In the genomic region with DNA sequence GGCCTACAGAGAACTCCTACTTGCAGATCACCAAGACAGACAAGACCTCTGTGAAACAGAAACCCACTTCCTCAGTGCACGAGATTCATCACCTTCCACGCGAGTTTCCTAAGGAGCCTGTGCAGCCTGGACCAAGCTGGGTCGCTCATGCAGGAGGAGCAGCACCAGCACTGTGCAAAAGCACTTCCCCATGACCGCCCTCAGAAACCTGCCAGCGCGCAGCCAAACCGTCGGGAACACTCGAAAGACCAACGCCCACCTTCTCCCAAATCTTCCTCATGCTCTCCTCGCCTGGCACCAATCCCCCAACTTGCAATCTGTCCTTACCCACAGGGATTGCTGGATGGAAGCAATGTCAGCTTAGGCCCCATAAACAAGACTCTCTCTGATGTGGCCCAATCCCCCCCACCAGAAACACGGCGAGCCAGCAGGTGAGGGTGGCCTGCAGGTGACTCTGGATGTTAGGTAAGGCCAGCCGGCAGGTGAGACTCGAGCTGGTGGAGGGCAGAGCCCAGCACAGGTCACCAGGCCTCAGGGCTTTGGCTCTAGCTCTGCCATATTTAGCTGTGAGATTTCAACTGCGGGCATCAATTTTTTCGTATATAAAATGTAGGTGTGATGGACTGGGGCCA, we compare ENCODE assay signal across 21 cellular contexts.
A peak's percentile ranks its signal among the peaks of the same experiment; 100 is the strongest.
DNase-seq lines count a peak whose midpoint lies in the region; ATAC-seq, FAIRE-seq and TF ChIP-seq lines count a peak whose summit lies in the region.
"Had no signal": no experiment of that assay in that cellular context is flagged by ENCODE, and none has a peak within 500 bp of the region (broad histone marks: within the 10 kb centered on the region; RNA-seq: fewer than 3 reads in every experiment).

No MANE protein-coding gene starts in this region.

- peak overlapping the region; percentile 2; the same call in 1 of the 2 replicates for H3K4me2 ChIP-seq in SK-N-SH
- H3K4me2 ChIP-seq: BLaER1 had no signal

- H3K4me1 Mint-ChIP-seq in stimulated activated memory B cell treated with anti-CD40 and anti-IgM and Interleukin-4, amounts not matched to agents 10 μg/mL and 1 μg/mL and 100 μg/mL, for 72 hours = no peaks in the 10 kb centered on the region
- H3K4me1 Mint-ChIP-seq: nephron had no signal

- H3K9me3 ChIP-seq in SK-N-SH = no peaks in the 10 kb centered on the region
- no peaks in the 10 kb centered on the region for H3K9me3 ChIP-seq in muscle layer of colon (ENCODE audit: low read length)
- H3K9me3 ChIP-seq: BLaER1 had no signal

- H3K27ac Mint-ChIP-seq in stimulated activated memory B cell treated with anti-CD40 and anti-IgM and Interleukin-4, amounts not matched to agents 10 μg/mL and 1 μg/mL and 100 μg/mL, for 72 hours = no peak overlapping the region
- H3K27ac Mint-ChIP-seq: nephron had no signal

- no peak overlapping the region for H3K4me3 Mint-ChIP-seq in stimulated activated memory B cell treated with anti-CD40 and anti-IgM and Interleukin-4, amounts not matched to agents 10 μg/mL and 1 μg/mL and 100 μg/mL, for 72 hours
- H3K4me3 Mint-ChIP-seq: nephron had no signal

- H3K36me3 Mint-ChIP-seq in stimulated activated memory B cell treated with anti-CD40 and anti-IgM and Interleukin-4, amounts not matched to agents 10 μg/mL and 1 μg/mL and 100 μg/mL, for 72 hours = no peaks in the 10 kb centered on the region

- H3K27ac ChIP-seq in SK-N-SH (ENCODE audit: low read depth in 2 of 2, low read length in 1 of 2) (peak overlapping the region in 1 of 2 experiments; percentile 64; a peak in 2 of 4 replicates), muscle layer of colon (ENCODE audit: low read depth, low read length) (peak overlapping the region; percentile 29), temporal lobe (ENCODE audit: low read depth, low read length) (peak overlapping the region; percentile 6)
- H3K27ac ChIP-seq: 22Rv1, BLaER1 had no signal

- POLR2A ChIA-PET in SK-N-SH (lab: Yijun Ruan, JAX) = interaction anchor here (1.0 kb wide), 1 partner anchor 9 kb away, joined by 4 read pairs; no protein-coding TSS in a partner anchor

- H2AFZ ChIP-seq in SK-N-SH (ENCODE audit: low read depth) = no peak overlapping the region

- TF ChIP-seq CTCF in SK-N-SH (IDR thresholded peaks at IDR 0.05) = no peak
- no peak for TF ChIP-seq CTCF in bronchial epithelial cell (IDR thresholded peaks at IDR 0.05; ENCODE audit: insufficient read depth, low read length, severe bottlenecking)

- peak; percentile 43 for FAIRE-seq in bronchial epithelial cell (lab: Jason Lieb, UNC)
- FAIRE-seq: colon, endothelial cell of umbilical vein, GM18507 had no signal

- no peaks in the 10 kb centered on the region for H3K27me3 Mint-ChIP-seq in stimulated activated memory B cell treated with anti-CD40 and anti-IgM and Interleukin-4, amounts not matched to agents 10 μg/mL and 1 μg/mL and 100 μg/mL, for 72 hours

- CTCF ChIA-PET in SK-N-SH (lab: Yijun Ruan, JAX) = interaction anchor here (1.0 to 1.5 kb wide), 6 partner anchors 9 to 95 kb away, joined by 3 to 7 read pairs (median 4); no protein-coding TSS in a partner anchor

- H3K4me1 ChIP-seq in SK-N-SH (ENCODE audit: control insufficient read depth in 1 of 2, insufficient read depth in 2 of 2, low read depth in 1 of 2, low read length in 1 of 2) (peaks cover 0 to 11% of the 10 kb centered on the region in 2 experiments; a peak in 3 of 4 replicates), muscle layer of colon (ENCODE audit: insufficient read depth, low read length) (peaks cover 26% of the 10 kb centered on the region)
- H3K4me1 ChIP-seq: BLaER1 had no signal

- 93% methylated on average over 18 of the region's 18 CpGs for WGBS in SK-N-SH (ENCODE audit: low lambda C conversion rate)

- ATAC-seq in SK-N-SH treated with all-trans-retinoic acid at 6 μM for 48 hours = no peak
- no peak for ATAC-seq in stimulated activated memory B cell treated with anti-CD40 and anti-IgM and Interleukin-4, amounts not matched to agents 10 μg/mL and 1 μg/mL and 100 μg/mL, for 72 hours

- H3K27me3 ChIP-seq in SK-N-SH (ENCODE audit: insufficient read depth) (no peaks in the 10 kb centered on the region), bronchial epithelial cell (ENCODE audit: control insufficient read depth, insufficient read depth, low read length) (no peaks in the 10 kb centered on the region), muscle layer of colon (ENCODE audit: control insufficient read depth in 1 of 2, insufficient read depth in 2 of 2, low read length in 2 of 2) (no peaks in the 10 kb centered on the region)
- H3K27me3 ChIP-seq: BLaER1 had no signal

- no peak overlapping the region for H3K9ac ChIP-seq in SK-N-SH
- no peak overlapping the region for H3K9ac ChIP-seq in muscle layer of colon (ENCODE audit: low read length)
- H3K9ac ChIP-seq: BLaER1 had no signal

- DNase-seq in SK-N-SH (no peak), bronchial epithelial cell (ENCODE audit: low read depth) (no peak), SKM-1 (lab: John Stamatoyannopoulos, UW; ENCODE audit: unreplicated experiment) (no peak), amniotic stem cell (lab: John Stamatoyannopoulos, UW) (no peak)
- DNase-seq: activated CD4-positive, alpha-beta T cell treated with anti-CD3 and anti-CD28 coated beads, Interleukin-2, amount 50 U/mL, for 4 hours; activated gamma-delta T cell treated with Interleukin-2 at 50 U/mL for 16 hours; activated T-cell treated with anti-CD3 and anti-CD28 coated beads for 4 hours; Calu3; NCI-H1105; NCI-H524 treated with DMSO at 0.1 percent for 48 hours; SHP77 treated with DMSO at 0.1 percent for 48 hours had no signal

- H3F3A ChIP-seq in SK-N-SH (replicated peaks; ENCODE audit: insufficient read depth) = peaks cover 16% of the 10 kb centered on the region

- peaks cover 4% of the 10 kb centered on the region; the same call in 1 of the 2 replicates for H3K79me2 ChIP-seq in SK-N-SH (ENCODE audit: insufficient read depth)

- no peak overlapping the region for H3K4me3 ChIP-seq in SK-N-SH (ENCODE audit: low read depth in 2 of 2, low read length in 1 of 2)
- H3K4me3 ChIP-seq in bronchial epithelial cell (ENCODE audit: low read depth, low read length) = no peak overlapping the region
- no peak overlapping the region for H3K4me3 ChIP-seq in muscle layer of colon (ENCODE audit: low read depth in 1 of 2, low read length in 2 of 2)
- H3K4me3 ChIP-seq: BLaER1 had no signal

- no peak for TF ChIP-seq EP300 in SK-N-SH (IDR thresholded peaks at IDR 0.05; ENCODE audit: borderline replicate concordance in 1 of 2, low read depth in 1 of 2, low read length in 1 of 2)

- H4K20me1 ChIP-seq in SK-N-SH (ENCODE audit: insufficient read depth) = no peaks in the 10 kb centered on the region

- TF ChIP-seq RAD21 in SK-N-SH (IDR thresholded peaks at IDR 0.05; ENCODE audit: low read length) = no peak

- no peaks in the 10 kb centered on the region for H3K9me2 ChIP-seq in SK-N-SH

- H3K9me3 Mint-ChIP-seq in stimulated activated memory B cell treated with anti-CD40 and anti-IgM and Interleukin-4, amounts not matched to agents 10 μg/mL and 1 μg/mL and 100 μg/mL, for 72 hours = no peaks in the 10 kb centered on the region
- H3K9me3 Mint-ChIP-seq: nephron had no signal

- peaks cover 61 to 69% of the 10 kb centered on the region in 2 experiments for H3K36me3 ChIP-seq in SK-N-SH (replicated peaks in 1 of 2; ENCODE audit: control insufficient read depth in 1 of 2, insufficient read depth in 2 of 2, low read length in 1 of 2)
- H3K36me3 ChIP-seq in bronchial epithelial cell (ENCODE audit: control insufficient read depth, insufficient read depth, low read length) = peaks cover 8% of the 10 kb centered on the region
- peaks cover 73% of the 10 kb centered on the region for H3K36me3 ChIP-seq in muscle layer of colon (ENCODE audit: insufficient read depth, low read length)

TF ChIP-seq in SK-N-SH, 30 proteins besides CTCF, POLR2A, EP300 and RAD21 (continues in another document):
- TF ChIP-seq JUND (IDR thresholded peaks at IDR 0.05) (no peak), RFX5 (IDR thresholded peaks at IDR 0.05; ENCODE audit: low read length) (no peak), MXI1 (IDR thresholded peaks at IDR 0.05; ENCODE audit: low read depth, low read length) (no peak), NRF1 (IDR thresholded peaks at IDR 0.05; ENCODE audit: low read depth, low read length) (no peak)
- TF ChIP-seq, protein P1, sequence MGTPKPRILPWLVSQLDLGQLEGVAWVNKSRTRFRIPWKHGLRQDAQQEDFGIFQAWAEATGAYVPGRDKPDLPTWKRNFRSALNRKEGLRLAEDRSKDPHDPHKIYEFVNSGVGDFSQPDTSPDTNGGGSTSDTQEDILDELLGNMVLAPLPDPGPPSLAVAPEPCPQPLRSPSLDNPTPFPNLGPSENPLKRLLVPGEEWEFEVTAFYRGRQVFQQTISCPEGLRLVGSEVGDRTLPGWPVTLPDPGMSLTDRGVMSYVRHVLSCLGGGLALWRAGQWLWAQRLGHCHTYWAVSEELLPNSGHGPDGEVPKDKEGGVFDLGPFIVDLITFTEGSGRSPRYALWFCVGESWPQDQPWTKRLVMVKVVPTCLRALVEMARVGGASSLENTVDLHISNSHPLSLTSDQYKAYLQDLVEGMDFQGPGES (IDR thresholded peaks at IDR 0.05; ENCODE audit: low read depth, low read length) = no peak

TF ChIP-seq in SK-N-SH treated with all-trans-retinoic acid at 6 μM for 48 hours, 23 proteins besides CTCF, POLR2A, EP300 and RAD21 (continues in another document):
- TF ChIP-seq ISL1 (CRISPR knock-in tag; IDR thresholded peaks at IDR 0.05) (no peak), TOX (CRISPR knock-in tag; IDR thresholded peaks at IDR 0.05; ENCODE audit: borderline replicate concordance) (no peak), ZNF565 (CRISPR knock-in tag; conservative IDR thresholded peaks at IDR 0.05; ENCODE audit: low read depth) (no peak), ZC3H10 (CRISPR knock-in tag; IDR thresholded peaks at IDR 0.05) (no peak), SNAI2 (CRISPR knock-in tag; IDR thresholded peaks at IDR 0.05) (no peak), RARB (CRISPR knock-in tag; IDR thresholded peaks at IDR 0.05) (no peak), GLIS3 (CRISPR knock-in tag; IDR thresholded peaks at IDR 0.05) (no peak), OSR1 (CRISPR knock-in tag; IDR thresholded peaks at IDR 0.05) (no peak), BACH2 (CRISPR knock-in tag; IDR thresholded peaks at IDR 0.05; ENCODE audit: borderline replicate concordance) (no peak)
- TF ChIP-seq, protein P2, sequence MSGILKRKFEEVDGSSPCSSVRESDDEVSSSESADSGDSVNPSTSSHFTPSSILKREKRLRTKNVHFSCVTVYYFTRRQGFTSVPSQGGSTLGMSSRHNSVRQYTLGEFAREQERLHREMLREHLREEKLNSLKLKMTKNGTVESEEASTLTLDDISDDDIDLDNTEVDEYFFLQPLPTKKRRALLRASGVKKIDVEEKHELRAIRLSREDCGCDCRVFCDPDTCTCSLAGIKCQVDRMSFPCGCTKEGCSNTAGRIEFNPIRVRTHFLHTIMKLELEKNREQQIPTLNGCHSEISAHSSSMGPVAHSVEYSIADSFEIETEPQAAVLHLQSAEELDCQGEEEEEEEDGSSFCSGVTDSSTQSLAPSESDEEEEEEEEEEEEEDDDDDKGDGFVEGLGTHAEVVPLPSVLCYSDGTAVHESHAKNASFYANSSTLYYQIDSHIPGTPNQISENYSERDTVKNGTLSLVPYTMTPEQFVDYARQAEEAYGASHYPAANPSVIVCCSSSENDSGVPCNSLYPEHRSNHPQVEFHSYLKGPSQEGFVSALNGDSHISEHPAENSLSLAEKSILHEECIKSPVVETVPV (CRISPR knock-in tag; IDR thresholded peaks at IDR 0.05) = no peak
